Comparison of ENCODE assay signal across 9 cellular contexts in genomic region chr5:83430130-83431010, GRCh38. TPM values are rescaled to one million over a fixed set of nuclear protein-coding genes. Genes with fewer than 3 reads are reported as not detected.
DNase-seq lines count a peak whose midpoint lies in the region; ATAC-seq, FAIRE-seq and TF ChIP-seq lines count a peak whose summit lies in the region.
"Had no signal": no experiment of that assay in that cellular context is flagged by ENCODE, and none has a peak within 500 bp of the region (broad histone marks: within the 10 kb centered on the region; RNA-seq: fewer than 3 reads in every experiment).

No MANE protein-coding gene starts in this region.

- H3K4me3 Mint-ChIP-seq in CD8-positive, alpha-beta memory T cell, result no peak overlapping the region

- no peaks in the 10 kb centered on the region for H3K27me3 ChIP-seq in CD8-positive, alpha-beta memory T cell (ENCODE audit: insufficient read depth, low read length, poor library complexity, severe bottlenecking)
- H3K27me3 ChIP-seq in Peyer's patch, result no peaks in the 10 kb centered on the region
- no peaks in the 10 kb centered on the region for H3K27me3 ChIP-seq in neutrophil

- H3K27ac ChIP-seq in CD8-positive, alpha-beta memory T cell (ENCODE audit: low read depth, low read length), result no peak overlapping the region
- H3K27ac ChIP-seq in Peyer's patch, result no peak overlapping the region
- H3K27ac ChIP-seq in neutrophil, result no peak overlapping the region

- CTCF ChIA-PET in CD8-positive, alpha-beta memory T cell (lab: Charles Lee), result interaction anchor here (0.8 to 1.0 kb wide), 2 partner anchors 11 to 19 kb away, joined by 3 to 4 read pairs; no protein-coding TSS in a partner anchor

- no peaks in the 10 kb centered on the region for H3K9me3 ChIP-seq in CD8-positive, alpha-beta memory T cell (ENCODE audit: low read length)
- H3K9me3 ChIP-seq in Peyer's patch (no peaks in the 10 kb centered on the region), neutrophil (no peaks in the 10 kb centered on the region)

- H3K4me3 ChIP-seq in CD8-positive, alpha-beta memory T cell (ENCODE audit: low read length), result no peak overlapping the region
- H3K4me3 ChIP-seq in Peyer's patch (no peak overlapping the region), fibroblast of villous mesenchyme (ENCODE audit: low read depth, low read length) (no peak overlapping the region), neutrophil (ENCODE audit: low read depth in 1 of 2, low read length in 1 of 2) (no peak overlapping the region)

- no peaks in the 10 kb centered on the region for H3K36me3 Mint-ChIP-seq in CD8-positive, alpha-beta memory T cell

- DNase-seq in CD8-positive, alpha-beta memory T cell, result peak; percentile 3 to 46 (median 30)
- DNase-seq in Peyer's patch, result peak in 1 of 3 donors; percentile 65
- DNase-seq in activated T-helper 1 cell treated with Interleukin-2 at 50 U/mL for 16 hours (ENCODE audit: low read depth), result peak; percentile 1
- DNase-seq in fibroblast of villous mesenchyme (ENCODE audit: low read depth), result peak; percentile 73
- DNase-seq in urothelium cell line (ENCODE audit: low spot score), result peak; percentile 69

- no peaks in the 10 kb centered on the region for H3K4me1 ChIP-seq in CD8-positive, alpha-beta memory T cell (ENCODE audit: insufficient read depth, low read length)
- H3K4me1 ChIP-seq in Peyer's patch, result no peaks in the 10 kb centered on the region
- no peaks in the 10 kb centered on the region for H3K4me1 ChIP-seq in neutrophil (ENCODE audit: control insufficient read depth in 1 of 2, insufficient read depth in 1 of 2, low read depth in 1 of 2, low read length in 1 of 2)

- no peak overlapping the region for H3K27ac Mint-ChIP-seq in CD8-positive, alpha-beta memory T cell

- H3K4me1 Mint-ChIP-seq in CD8-positive, alpha-beta memory T cell, result no peaks in the 10 kb centered on the region

- POLR2A ChIA-PET in CD8-positive, alpha-beta memory T cell (lab: Charles Lee), result no interaction called here

- H3K9me3 Mint-ChIP-seq in CD8-positive, alpha-beta memory T cell, result no peaks in the 10 kb centered on the region

- TF ChIP-seq POLR2A in Peyer's patch (IDR thresholded peaks at IDR 0.05), result no peak

- peak; percentile 70 for FAIRE-seq in urothelium cell line (lab: Jason Lieb, UNC)

- peak; percentile 63 for ATAC-seq in GM19351 (IDR thresholded peaks at IDR 0.05; ENCODE audit: unreplicated experiment)
- ATAC-seq in HG03565 (IDR thresholded peaks at IDR 0.05; ENCODE audit: unreplicated experiment), result peak; percentile 60

- peaks cover 0 to 12% of the 10 kb centered on the region in 2 donors for H3K27me3 Mint-ChIP-seq in CD8-positive, alpha-beta memory T cell

- no peaks in the 10 kb centered on the region for H3K36me3 ChIP-seq in CD8-positive, alpha-beta memory T cell (ENCODE audit: insufficient read depth, low read length)
- no peaks in the 10 kb centered on the region for H3K36me3 ChIP-seq in Peyer's patch
- no peaks in the 10 kb centered on the region for H3K36me3 ChIP-seq in neutrophil

- TF ChIP-seq CTCF in Peyer's patch (IDR thresholded peaks at IDR 0.05) (peak in 5 of 6 experiments; percentile 15 to 72 (median 66)), fibroblast of villous mesenchyme (IDR thresholded peaks at IDR 0.05; ENCODE audit: insufficient read depth, low read depth, low read length) (peak; percentile 94), neutrophil (IDR thresholded peaks at IDR 0.05) (peak; percentile 63)

RNA-seq across cellular contexts. Expression of gene VCAN, which starts 41.2 kb away (rescaled TPM):
- under 1 TPM; 0.24 to 0.33 TPM for total RNA-seq in CD8-positive, alpha-beta memory T cell
- not detected for polyA plus RNA-seq in CD8-positive, alpha-beta memory T cell
- total RNA-seq in Peyer's patch (10 to 100 TPM; 10.5 to 40.4 (median 16.6) TPM), fibroblast of villous mesenchyme (490 and 730 TPM in 2 replicates)
- total RNA-seq: activated CD8-positive, alpha-beta memory T cell treated with anti-CD3 and anti-CD28 coated beads for 36 hours had no signal

Comparison
In these comparisons a context has a peak if more than half of its experiments do, and no peak if none do; other contexts are left out.
1. RNA of gene VCAN, which starts 41.2 kb away (total RNA-seq): 490 to 730 TPM in fibroblast of villous mesenchyme; 10.5 to 40.4 TPM in Peyer's patch and 0.24 to 0.33 TPM in CD8-positive, alpha-beta memory T cell; every median in the first group is over 10 times any median in the second.
2. Peak in every context shown above with its lines, with median percentiles within 50 percentile points of each other: CTCF ChIP-seq.